Comparison of ENCODE assay signal across 8 cellular contexts in genomic region chr21:36319767-36320420, GRCh38. TPM values are rescaled to one million over a fixed set of nuclear protein-coding genes. Genes with fewer than 3 reads are reported as not detected.
DNase-seq lines count a peak whose midpoint lies in the region; ATAC-seq, FAIRE-seq and TF ChIP-seq lines count a peak whose summit lies in the region.

TSS of gene MORC3 (plus strand) at chr21:36320197. CDS start at chr21:36320265, 68 bp downstream.

- intact Hi-C loops in Caco-2 (cut with micrococcal nuclease; ENCODE audit: unreplicated experiment) = loop anchor here (2.0 to 5.0 kb wide), 3 partner anchors 53 to 163 kb away; partner anchors contain the start of gene DOP1B

- H3K9me3 Mint-ChIP-seq in Caco-2 (ENCODE audit: unreplicated experiment) = peaks cover 9% of the 10 kb centered on the region
- H3K9me3 Mint-ChIP-seq in activated CD8-positive, alpha-beta memory T cell treated with anti-CD3 and anti-CD28 coated beads, Interleukin-2, amount 10 ng/mL, durations not matched to agents 7 days and 5 days (ENCODE audit: low read depth) = peaks cover 2% of the 10 kb centered on the region
- H3K9me3 Mint-ChIP-seq in memory B cell = peaks cover 3% of the 10 kb centered on the region

- peak within 1 kb of the TSS; percentile 24 for H4K5ac ChIP-seq in H1 (ENCODE audit: insufficient read length, low read depth, low read length)

- ATAC-seq in GM21381 (IDR thresholded peaks at IDR 0.05; ENCODE audit: unreplicated experiment) = peak; percentile 87
- ATAC-seq in activated CD8-positive, alpha-beta memory T cell treated with anti-CD3 and anti-CD28 coated beads, Interleukin-2, amount 10 ng/mL, durations not matched to agents 7 days and 5 days = peak; percentile 94
- peak; percentile 89 for ATAC-seq in memory B cell (ENCODE audit: low read depth)

- H3K9ac ChIP-seq in NT2/D1 (ENCODE audit: insufficient read length, low read depth) (peak within 1 kb of the TSS; percentile 88), H1 (replicated peaks in 1 of 4; ENCODE audit: extremely low read depth in 1 of 4, low read depth in 3 of 4, low read length in 3 of 4) (peak within 1 kb of the TSS; percentile 72 to 90 (median 80))

- no peak within 1 kb of the TSS for H2BK20ac ChIP-seq in H1 (ENCODE audit: low read length)

- H3K4me3 ChIP-seq in Caco-2 (ENCODE audit: low read depth, low read length) (peak within 1 kb of the TSS; percentile 51), NT2/D1 (ENCODE audit: insufficient read length, low read depth) (peak within 1 kb of the TSS; percentile 80), H1 (ENCODE audit: extremely low read depth in 1 of 4, insufficient read depth in 2 of 4, low read depth in 3 of 4, low read length in 4 of 4) (peak within 1 kb of the TSS; percentile 77 to 97 (median 83))

- H4K91ac ChIP-seq in H1 (replicated peaks; ENCODE audit: insufficient read length, low read length) = peak within 1 kb of the TSS; percentile 15

- no peak within 1 kb of the TSS for H2BK120ac ChIP-seq in H1 (replicated peaks; ENCODE audit: low read depth, low read length)

- WGBS in H1 (ENCODE audit: extremely low coverage in 1 of 2, insufficient coverage in 1 of 2, insufficient read length in 1 of 2, insufficient replicate concordance in 2 of 2, low coverage in 1 of 2, low lambda C conversion rate in 2 of 2, missing lambda C conversion rate in 1 of 2), 2 experiments = 1% methylated on average over 34 of the region's 59 CpGs; no CpG with 5 or more reads in 1 of the 2 experiments

- DNase-seq in Caco-2 = peak; percentile 98
- peak; percentile 87 to 100 (median 99) for DNase-seq in HUDEP-2 (lab: John Stamatoyannopoulos, UW; ENCODE audit: unreplicated experiment in 76 of 76)
- peak; percentile 99 for DNase-seq in NT2/D1 (ENCODE audit: low read depth, low spot score)
- DNase-seq in activated CD8-positive, alpha-beta memory T cell treated with anti-CD3 and anti-CD28 coated beads, Interleukin-2, amount 10 ng/mL, durations not matched to agents 7 days and 5 days = peak; percentile 98
- peak; percentile 97 to 99 for DNase-seq in H1 (ENCODE audit: low read depth in 1 of 2, low spot score in 2 of 2)
- DNase-seq in memory B cell (ENCODE audit: low spot score in 2 of 2) = peak; percentile 93 to 97
- DNase-seq in stimulated activated CD8-positive, alpha-beta memory T cell treated with anti-CD3 and anti-CD28 coated beads, Interleukin-12 subunit alpha, Interleukin-12 subunit beta, amount 100 ng/mL, for 24 hours (ENCODE audit: extremely low read depth) = peak; percentile 96

- H3K9me3 ChIP-seq in Caco-2 (no peaks in the 10 kb centered on the region), NT2/D1 (ENCODE audit: insufficient read depth, low read length) (peaks cover 4% of the 10 kb centered on the region; the same call in 1 of the 2 replicates), H1 (ENCODE audit: insufficient read depth in 2 of 2, low read depth in 1 of 2, low read length in 1 of 2) (no peaks in the 10 kb centered on the region)

- H3K36me3 ChIP-seq in Caco-2 (ENCODE audit: control insufficient read depth, insufficient read depth, low read length) (no peaks in the 10 kb centered on the region; the same call in 1 of the 2 replicates), NT2/D1 (ENCODE audit: insufficient read depth, insufficient read length, low read length) (peaks cover 12% of the 10 kb centered on the region), H1 (ENCODE audit: control insufficient read depth in 2 of 4, insufficient read depth in 4 of 4, low read length in 3 of 4) (peaks cover 0 to 2% (median 0%) of the 10 kb centered on the region in 4 experiments; a peak in 1 of 8 replicates)

- H2BK5ac ChIP-seq in H1 (ENCODE audit: low read depth, low read length) = peak within 1 kb of the TSS; percentile 75; the same call in 1 of the 2 replicates

- H3K4me3 Mint-ChIP-seq in Caco-2 (ENCODE audit: unreplicated experiment) (peak within 1 kb of the TSS; percentile 73), memory B cell (peak within 1 kb of the TSS; percentile 99)
- peak within 1 kb of the TSS; percentile 88 for H3K4me3 Mint-ChIP-seq in activated CD8-positive, alpha-beta memory T cell treated with anti-CD3 and anti-CD28 coated beads, Interleukin-2, amount 10 ng/mL, durations not matched to agents 7 days and 5 days

- no TSS peak for BruUV-seq in Caco-2 (replicated peaks; lab: Mats Ljungman, UMichigan)

- CTCF ChIA-PET in Caco-2 (lab: Charles Lee) = interaction anchor here (0.6 to 1.3 kb wide), 8 partner anchors 11 to 176 kb away, joined by 3 to 7 read pairs (median 4); no protein-coding TSS in a partner anchor
- CTCF ChIA-PET in activated CD8-positive, alpha-beta memory T cell treated with anti-CD3 and anti-CD28 coated beads, Interleukin-2, amount 10 ng/mL, durations not matched to agents 7 days and 5 days (lab: Charles Lee) = interaction anchor here (0.6 to 6.0 kb wide), 17 partner anchors 10 to 251 kb away, joined by 3 to 40 read pairs (median 4); no protein-coding TSS in a partner anchor
- CTCF ChIA-PET in H1 (lab: Charles Lee; ENCODE audit: partially characterized antibody) = interaction anchor here (0.8 to 5.9 kb wide), 8 partner anchors 12 to 196 kb away, joined by 3 to 33 read pairs (median 3); no protein-coding TSS in a partner anchor

- H4K8ac ChIP-seq in H1 (ENCODE audit: extremely low read depth, insufficient read depth, low read length) = peak within 1 kb of the TSS; percentile 93

- H3K79me2 ChIP-seq in H1 (ENCODE audit: control insufficient read depth in 1 of 2, insufficient read depth in 2 of 2, low read length in 2 of 2) = peaks cover 36 to 43% of the 10 kb centered on the region in 2 experiments

- peaks cover 22% of the 10 kb centered on the region for H3K4me1 Mint-ChIP-seq in Caco-2 (ENCODE audit: low read depth, unreplicated experiment)
- H3K4me1 Mint-ChIP-seq in activated CD8-positive, alpha-beta memory T cell treated with anti-CD3 and anti-CD28 coated beads, Interleukin-2, amount 10 ng/mL, durations not matched to agents 7 days and 5 days = peaks cover 32% of the 10 kb centered on the region
- H3K4me1 Mint-ChIP-seq in memory B cell = peaks cover 35% of the 10 kb centered on the region

- TF ChIP-seq CTCF in Caco-2 (IDR thresholded peaks at IDR 0.05; ENCODE audit: insufficient read depth in 1 of 2, low read depth in 1 of 2, low read length in 1 of 2, severe bottlenecking in 1 of 2, unreplicated experiment in 1 of 2) (no peak), H1 (IDR thresholded peaks at IDR 0.05; ENCODE audit: control extremely low read depth in 1 of 3, insufficient read depth in 1 of 3, low read depth in 1 of 3, low read length in 3 of 3) (no peak)

- H3K18ac ChIP-seq in H1 (ENCODE audit: extremely low read depth, low read length) = peak within 1 kb of the TSS; percentile 83

- H3K27me3 Mint-ChIP-seq in Caco-2 (ENCODE audit: insufficient read depth, unreplicated experiment) (no peaks in the 10 kb centered on the region), memory B cell (no peaks in the 10 kb centered on the region)
- no peaks in the 10 kb centered on the region for H3K27me3 Mint-ChIP-seq in activated CD8-positive, alpha-beta memory T cell treated with anti-CD3 and anti-CD28 coated beads, Interleukin-2, amount 10 ng/mL, durations not matched to agents 7 days and 5 days

- TF ChIP-seq POLR2A in H1 (IDR thresholded peaks at IDR 0.05; ENCODE audit: control extremely low read depth in 1 of 2, low read depth in 2 of 2, low read length in 2 of 2) = peak; percentile 59 to 95

- FAIRE-seq in H1 (lab: Jason Lieb, UNC) = peak; percentile 81

- H3K4ac ChIP-seq in H1 (replicated peaks; ENCODE audit: insufficient read length, low read depth, low read length) = peak within 1 kb of the TSS; percentile 46

- H3K27ac Mint-ChIP-seq in Caco-2 (ENCODE audit: unreplicated experiment) (peak within 1 kb of the TSS; percentile 75), memory B cell (peak within 1 kb of the TSS; percentile 98)
- peak within 1 kb of the TSS; percentile 93 for H3K27ac Mint-ChIP-seq in activated CD8-positive, alpha-beta memory T cell treated with anti-CD3 and anti-CD28 coated beads, Interleukin-2, amount 10 ng/mL, durations not matched to agents 7 days and 5 days

- POLR2A ChIA-PET in Caco-2 (lab: Charles Lee) = interaction anchor here (0.6 to 1.3 kb wide), 44 partner anchors 9 to 1793 kb away, joined by 3 to 31 read pairs (median 5); partner anchors contain the start of gene HLCS
- POLR2A ChIA-PET in H1 (lab: Charles Lee; ENCODE audit: partially characterized antibody) = interaction anchor here (0.6 to 2.3 kb wide), 28 partner anchors 8 to 259 kb away, joined by 3 to 20 read pairs (median 4); no protein-coding TSS in a partner anchor

- no peaks in the 10 kb centered on the region for H3K27me3 ChIP-seq in Caco-2 (replicated peaks; ENCODE audit: control insufficient read depth, insufficient read depth, low read length)
- no peaks in the 10 kb centered on the region for H3K27me3 ChIP-seq in NT2/D1 (ENCODE audit: insufficient read depth, insufficient read length)
- H3K27me3 ChIP-seq in H1 (replicated peaks in 1 of 4; ENCODE audit: control insufficient read depth in 3 of 4, extremely low read depth in 1 of 4, insufficient read depth in 3 of 4, low read length in 3 of 4) = no peaks in the 10 kb centered on the region

- TF ChIP-seq RAD21 in H1 (IDR thresholded peaks at IDR 0.05 in 1 of 2, conservative IDR thresholded peaks at IDR 0.05 in 1 of 2; ENCODE audit: low read depth in 2 of 2, low read length in 2 of 2) = no peak

- H3K23me2 ChIP-seq in H1 (ENCODE audit: low read depth, low read length) = peaks cover 4% of the 10 kb centered on the region

- H3K4me1 ChIP-seq in Caco-2 (peaks cover 4% of the 10 kb centered on the region; the same call in 1 of the 2 replicates), NT2/D1 (ENCODE audit: insufficient read depth, insufficient read length) (no peaks in the 10 kb centered on the region), H1 (replicated peaks in 1 of 4; ENCODE audit: control insufficient read depth in 3 of 4, insufficient read depth in 4 of 4, low read length in 3 of 4) (peaks cover 0 to 7% (median 2%) of the 10 kb centered on the region in 4 experiments; a peak in 4 of 7 replicates)

- no peak for TF ChIP-seq EP300 in H1 (IDR thresholded peaks at IDR 0.05; ENCODE audit: borderline replicate concordance in 1 of 2, low read depth in 2 of 2, low read length in 2 of 2)

- H3K27ac ChIP-seq in H1 (ENCODE audit: low read depth, low read length) = peak within 1 kb of the TSS; percentile 29; the same call in 1 of the 2 replicates

- peak within 1 kb of the TSS; percentile 30 for H3K56ac ChIP-seq in H1 (replicated peaks; ENCODE audit: insufficient read length, low read depth, low read length)

- no peak within 1 kb of the TSS for H3K23ac ChIP-seq in H1 (ENCODE audit: insufficient read length)

- no peak within 1 kb of the TSS for H3K14ac ChIP-seq in H1 (ENCODE audit: insufficient read length)

- no peak within 1 kb of the TSS for H2AK5ac ChIP-seq in H1 (ENCODE audit: low read depth, low read length)

- peaks cover 46% of the 10 kb centered on the region for H3K36me3 Mint-ChIP-seq in Caco-2 (ENCODE audit: insufficient read depth, unreplicated experiment)
- peaks cover 21% of the 10 kb centered on the region for H3K36me3 Mint-ChIP-seq in activated CD8-positive, alpha-beta memory T cell treated with anti-CD3 and anti-CD28 coated beads, Interleukin-2, amount 10 ng/mL, durations not matched to agents 7 days and 5 days
- H3K36me3 Mint-ChIP-seq in memory B cell = peaks cover 12% of the 10 kb centered on the region

- H4K20me1 ChIP-seq in H1 (replicated peaks in 1 of 2; ENCODE audit: control insufficient read depth in 1 of 2, insufficient read depth in 2 of 2, low read length in 2 of 2) = peaks cover 0 to 4% of the 10 kb centered on the region in 2 experiments

- no peaks in the 10 kb centered on the region for H3K79me1 ChIP-seq in H1 (ENCODE audit: low read depth, low read length)

- no peak within 1 kb of the TSS for H2BK12ac ChIP-seq in H1 (ENCODE audit: low read depth, low read length)

- peak within 1 kb of the TSS; percentile 65 to 84 for H3K4me2 ChIP-seq in H1 (ENCODE audit: insufficient read depth in 1 of 2, low read depth in 2 of 2, low read length in 2 of 2)

- no peak within 1 kb of the TSS for H2BK15ac ChIP-seq in H1 (ENCODE audit: low read length)

- no peak within 1 kb of the TSS for H2AFZ ChIP-seq in H1 (ENCODE audit: low read length)

RNA-seq across cellular contexts. Expression of gene MORC3, which starts in this region (rescaled TPM):
- total RNA-seq in Caco-2 (2022) = 21.6 and 23.3 TPM in 2 replicates
- total RNA-seq in activated CD8-positive, alpha-beta memory T cell treated with anti-CD3 and anti-CD28 coated beads, Interleukin-2, amount 10 ng/mL, durations not matched to agents 7 days and 5 days = 10 to 100 TPM; 25.6 to 30.5 TPM
- total RNA-seq in H1 (2021; fragmentation: NEBNext Ultra II Directional; extraction: Animal tissue kit (Norgen Biotek cat#: 25700)) = 20.4 and 23.9 TPM in 2 replicates
- polyA plus RNA-seq in H1 (2011; rRNA removed) = 3.3 and 5.0 TPM in 2 replicates
- 7.3 TPM for polyA plus RNA-seq in H1 (2011; cell fraction: cytosol; rRNA removed)
- polyA plus RNA-seq in H1 (2011; cell fraction: nucleus; rRNA removed) = 3.6 TPM
- 5.4 to 14.2 TPM (median 8.2 TPM) in 4 replicates for polyA plus RNA-seq in H1 (2012, experiment 1 of 2)
- polyA plus RNA-seq in H1 (2012, experiment 2 of 2) = 0.63 TPM
- polyA plus RNA-seq in H1 (2013, experiment 1 of 2) = 10.0 TPM
- polyA plus RNA-seq in H1 (2013, experiment 2 of 2) = 10.1 TPM
- polyA minus RNA-seq in H1 (2011; rRNA and poly(A)+ RNA removed) = 11.5 and 15.9 TPM in 2 replicates
- 9.2 TPM for polyA minus RNA-seq in H1 (2011; cell fraction: cytosol; rRNA and poly(A)+ RNA removed)
- polyA minus RNA-seq in H1 (2011; cell fraction: nucleus; rRNA and poly(A)+ RNA removed) = 22.6 TPM

Comparison
In these comparisons a context has a peak if more than half of its experiments do, and no peak if none do; other contexts are left out.
1. Peak in every context shown above with its lines: DNase-seq, ATAC-seq, H3K4me3 ChIP-seq and H3K27ac ChIP-seq.